In the genomic region with DNA sequence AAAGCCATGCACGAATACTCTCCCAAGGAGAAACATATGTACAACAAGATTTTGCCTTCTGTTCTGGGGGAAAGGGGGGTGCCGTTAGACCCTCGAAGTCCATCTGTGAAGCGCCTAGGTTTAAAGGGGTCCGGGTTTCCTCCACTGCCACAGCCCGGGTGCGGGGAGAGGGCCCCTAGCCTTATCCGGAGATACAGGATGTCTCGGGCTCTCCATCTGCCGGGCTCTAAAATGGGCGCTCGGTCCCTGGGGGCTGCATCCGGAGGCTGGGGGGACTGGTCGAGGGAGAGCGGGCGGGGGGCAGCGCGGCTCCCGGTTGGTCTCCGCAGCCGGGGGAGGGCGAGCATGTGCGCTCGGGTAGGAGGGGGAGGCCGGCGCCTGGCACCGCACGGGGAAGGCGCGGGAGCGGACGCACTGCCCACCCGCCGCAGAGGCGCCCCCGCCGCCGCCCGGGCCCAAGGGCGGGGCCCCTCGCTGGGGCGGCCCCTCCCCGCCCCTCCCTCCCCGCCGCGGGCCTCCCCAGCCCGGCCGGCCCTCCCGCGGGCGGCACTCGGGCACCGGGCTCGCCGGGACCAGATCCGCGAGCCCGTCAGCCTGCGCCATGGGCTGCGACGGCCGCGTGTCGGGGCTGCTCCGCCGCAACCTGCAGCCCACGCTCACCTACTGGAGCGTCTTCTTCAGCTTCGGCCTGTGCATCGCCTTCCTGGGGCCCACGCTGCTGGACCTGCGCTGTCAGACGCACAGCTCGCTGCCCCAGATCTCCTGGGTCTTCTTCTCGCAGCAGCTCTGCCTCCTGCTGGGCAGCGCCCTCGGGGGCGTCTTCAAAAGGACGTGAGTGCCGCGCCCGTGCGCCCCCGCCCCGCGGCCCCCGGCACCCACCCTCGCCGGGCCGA, we compare ENCODE assay signal across 8 cellular contexts.
DNase-seq lines count a peak whose midpoint lies in the region; ATAC-seq and TF ChIP-seq lines count a peak whose summit lies in the region.

No MANE protein-coding gene starts in this region.

- H3K4me3 Mint-ChIP-seq in WTC11 = peak overlapping the region; percentile 68

- H3K4me3 ChIP-seq in right cardiac atrium (ENCODE audit: low read length) (peak overlapping the region; percentile 48), sigmoid colon (peak overlapping the region in 3 of 4 donors; percentile 33 to 40 (median 38)), SJCRH30 (no peak overlapping the region)

- DNase-seq in WTC11 (ENCODE audit: low spot score) = no peak
- no peak for DNase-seq in right cardiac atrium
- DNase-seq in sigmoid colon = peak; percentile 66
- DNase-seq in Ammon's horn (ENCODE audit: low spot score) = no peak
- DNase-seq in SJCRH30 = no peak
- no peak for DNase-seq in SIG-M5 treated with dmso at 0.1 percent for 504 hours (lab: John Stamatoyannopoulos, UW; ENCODE audit: unreplicated experiment)

- peak overlapping the region; percentile 41; the same call in 1 of the 2 replicates for H3K9ac ChIP-seq in ES-I3 (ENCODE audit: low read depth, low read length)

- TF ChIP-seq CTCF in WTC11 (IDR thresholded peaks at IDR 0.05) (no peak), sigmoid colon (IDR thresholded peaks at IDR 0.05) (no peak)

- H3K9me3 Mint-ChIP-seq in WTC11 = no peaks in the 10 kb centered on the region

- CTCF ChIA-PET in WTC11 (lab: Charles Lee) = interaction anchor here (0.7 to 3.5 kb wide), 10 partner anchors 10 to 138 kb away, joined by 3 to 22 read pairs (median 10); no protein-coding TSS in a partner anchor

- H3K27me3 ChIP-seq in right cardiac atrium (ENCODE audit: control insufficient read depth, insufficient read depth) (no peaks in the 10 kb centered on the region), sigmoid colon (peaks cover 19 to 49% (median 35%) of the 10 kb centered on the region in 3 donors), SJCRH30 (peaks cover 39% of the 10 kb centered on the region)

- TF ChIP-seq EP300 in sigmoid colon (IDR thresholded peaks at IDR 0.05) = no peak

- POLR2A ChIA-PET in WTC11 (lab: Charles Lee) = interaction anchor here (0.6 kb wide), 1 partner anchor 99 kb away, joined by 4 read pairs; no protein-coding TSS in a partner anchor

- H3K4me1 ChIP-seq in ES-I3 (ENCODE audit: insufficient read depth, low read length) = peaks cover 7% of the 10 kb centered on the region
- H3K4me1 ChIP-seq in right cardiac atrium (ENCODE audit: control insufficient read depth, insufficient read depth, low read length) = no peaks in the 10 kb centered on the region
- H3K4me1 ChIP-seq in sigmoid colon = peaks cover 0 to 15% (median 13%) of the 10 kb centered on the region in 4 donors
- no peaks in the 10 kb centered on the region for H3K4me1 ChIP-seq in SJCRH30

- H3K27ac ChIP-seq in right cardiac atrium (ENCODE audit: low read length) = no peak overlapping the region
- no peak overlapping the region for H3K27ac ChIP-seq in sigmoid colon
- H3K27ac ChIP-seq in SJCRH30 = no peak overlapping the region

- H3K36me3 ChIP-seq in ES-I3 (ENCODE audit: insufficient read depth, low read length) (no peaks in the 10 kb centered on the region), sigmoid colon (no peaks in the 10 kb centered on the region), SJCRH30 (no peaks in the 10 kb centered on the region)

- no peak overlapping the region for H3K27ac Mint-ChIP-seq in WTC11

- no peak for TF ChIP-seq POLR2A in sigmoid colon (IDR thresholded peaks at IDR 0.05)

- H3K4me1 Mint-ChIP-seq in WTC11 = peaks cover 12% of the 10 kb centered on the region

- no peaks in the 10 kb centered on the region for H3K36me3 Mint-ChIP-seq in WTC11

- no peaks in the 10 kb centered on the region for H3K9me3 ChIP-seq in ES-I3 (ENCODE audit: control insufficient read depth, insufficient read depth, low read length)
- H3K9me3 ChIP-seq in right cardiac atrium (ENCODE audit: control insufficient read depth, low read length) = no peaks in the 10 kb centered on the region
- no peaks in the 10 kb centered on the region for H3K9me3 ChIP-seq in sigmoid colon
- no peaks in the 10 kb centered on the region for H3K9me3 ChIP-seq in SJCRH30 (replicated peaks)

- intact Hi-C loops in right cardiac atrium (cut with DNase I) (no loop called here), sigmoid colon (cut with DNase I) (no loop called here)

- 3% methylated on average over 90 of the region's 90 CpGs for WGBS in right cardiac atrium
- 4 to 5% methylated on average over 90 of the region's 90 CpGs for WGBS in sigmoid colon, 2 donors

- ATAC-seq in WTC11 (peak; percentile 19), right cardiac atrium (no peak), GM21825 (IDR thresholded peaks at IDR 0.05; ENCODE audit: unreplicated experiment) (no peak)

- peaks cover 77% of the 10 kb centered on the region for H3K27me3 Mint-ChIP-seq in WTC11 (ENCODE audit: low read depth)

TF ChIP-seq in WTC11, 78 proteins besides CTCF, POLR2A, EP300 and RAD21:
- no peak for TF ChIP-seq ATF6 (CRISPR knock-in tag; IDR thresholded peaks at IDR 0.05)
- no peak for TF ChIP-seq SMAD3 (CRISPR knock-in tag; IDR thresholded peaks at IDR 0.05; ENCODE audit: borderline replicate concordance)
- TF ChIP-seq RELA (CRISPR knock-in tag; IDR thresholded peaks at IDR 0.05; ENCODE audit: borderline replicate concordance) = no peak
- no peak for TF ChIP-seq ZNF416 (CRISPR knock-in tag; IDR thresholded peaks at IDR 0.05)
- no peak for TF ChIP-seq SOX15 (CRISPR knock-in tag; IDR thresholded peaks at IDR 0.05)
- no peak for TF ChIP-seq ZNF512 (CRISPR knock-in tag; IDR thresholded peaks at IDR 0.05; ENCODE audit: borderline replicate concordance)
- no peak for TF ChIP-seq MYBL2 (CRISPR knock-in tag; IDR thresholded peaks at IDR 0.05)
- no peak for TF ChIP-seq ZNF121 (CRISPR knock-in tag; IDR thresholded peaks at IDR 0.05)
- TF ChIP-seq, protein P1, sequence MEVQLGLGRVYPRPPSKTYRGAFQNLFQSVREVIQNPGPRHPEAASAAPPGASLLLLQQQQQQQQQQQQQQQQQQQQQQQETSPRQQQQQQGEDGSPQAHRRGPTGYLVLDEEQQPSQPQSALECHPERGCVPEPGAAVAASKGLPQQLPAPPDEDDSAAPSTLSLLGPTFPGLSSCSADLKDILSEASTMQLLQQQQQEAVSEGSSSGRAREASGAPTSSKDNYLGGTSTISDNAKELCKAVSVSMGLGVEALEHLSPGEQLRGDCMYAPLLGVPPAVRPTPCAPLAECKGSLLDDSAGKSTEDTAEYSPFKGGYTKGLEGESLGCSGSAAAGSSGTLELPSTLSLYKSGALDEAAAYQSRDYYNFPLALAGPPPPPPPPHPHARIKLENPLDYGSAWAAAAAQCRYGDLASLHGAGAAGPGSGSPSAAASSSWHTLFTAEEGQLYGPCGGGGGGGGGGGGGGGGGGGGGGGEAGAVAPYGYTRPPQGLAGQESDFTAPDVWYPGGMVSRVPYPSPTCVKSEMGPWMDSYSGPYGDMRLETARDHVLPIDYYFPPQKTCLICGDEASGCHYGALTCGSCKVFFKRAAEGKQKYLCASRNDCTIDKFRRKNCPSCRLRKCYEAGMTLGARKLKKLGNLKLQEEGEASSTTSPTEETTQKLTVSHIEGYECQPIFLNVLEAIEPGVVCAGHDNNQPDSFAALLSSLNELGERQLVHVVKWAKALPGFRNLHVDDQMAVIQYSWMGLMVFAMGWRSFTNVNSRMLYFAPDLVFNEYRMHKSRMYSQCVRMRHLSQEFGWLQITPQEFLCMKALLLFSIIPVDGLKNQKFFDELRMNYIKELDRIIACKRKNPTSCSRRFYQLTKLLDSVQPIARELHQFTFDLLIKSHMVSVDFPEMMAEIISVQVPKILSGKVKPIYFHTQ (CRISPR knock-in tag; IDR thresholded peaks at IDR 0.05) = no peak
- no peak for TF ChIP-seq ZNF317 (CRISPR knock-in tag; IDR thresholded peaks at IDR 0.05; ENCODE audit: borderline replicate concordance, low read depth)
- 0 out of 2 replicates have a peak, but pooled peaks have one; percentile 22 for TF ChIP-seq ZNF423 (CRISPR knock-in tag; IDR thresholded peaks at IDR 0.05)
- no peak for TF ChIP-seq RORB (CRISPR knock-in tag; IDR thresholded peaks at IDR 0.05)
- 0 out of 2 replicates have a peak, but pooled peaks have one; percentile 40 for TF ChIP-seq GTF2I (CRISPR knock-in tag; conservative IDR thresholded peaks at IDR 0.05)
- TF ChIP-seq TEAD1 (CRISPR knock-in tag; IDR thresholded peaks at IDR 0.05) = no peak
- no peak for TF ChIP-seq ZNF219 (CRISPR knock-in tag; IDR thresholded peaks at IDR 0.05; ENCODE audit: borderline replicate concordance)
- TF ChIP-seq FOXP1 (CRISPR knock-in tag; IDR thresholded peaks at IDR 0.05; ENCODE audit: borderline replicate concordance) = no peak
- no peak for TF ChIP-seq ZNF671 (CRISPR knock-in tag; IDR thresholded peaks at IDR 0.05)
TF ChIP-seq in WTC11: peak in this region for 2.
